ENCODE assay signal across 10 cellular contexts in the genomic region with DNA sequence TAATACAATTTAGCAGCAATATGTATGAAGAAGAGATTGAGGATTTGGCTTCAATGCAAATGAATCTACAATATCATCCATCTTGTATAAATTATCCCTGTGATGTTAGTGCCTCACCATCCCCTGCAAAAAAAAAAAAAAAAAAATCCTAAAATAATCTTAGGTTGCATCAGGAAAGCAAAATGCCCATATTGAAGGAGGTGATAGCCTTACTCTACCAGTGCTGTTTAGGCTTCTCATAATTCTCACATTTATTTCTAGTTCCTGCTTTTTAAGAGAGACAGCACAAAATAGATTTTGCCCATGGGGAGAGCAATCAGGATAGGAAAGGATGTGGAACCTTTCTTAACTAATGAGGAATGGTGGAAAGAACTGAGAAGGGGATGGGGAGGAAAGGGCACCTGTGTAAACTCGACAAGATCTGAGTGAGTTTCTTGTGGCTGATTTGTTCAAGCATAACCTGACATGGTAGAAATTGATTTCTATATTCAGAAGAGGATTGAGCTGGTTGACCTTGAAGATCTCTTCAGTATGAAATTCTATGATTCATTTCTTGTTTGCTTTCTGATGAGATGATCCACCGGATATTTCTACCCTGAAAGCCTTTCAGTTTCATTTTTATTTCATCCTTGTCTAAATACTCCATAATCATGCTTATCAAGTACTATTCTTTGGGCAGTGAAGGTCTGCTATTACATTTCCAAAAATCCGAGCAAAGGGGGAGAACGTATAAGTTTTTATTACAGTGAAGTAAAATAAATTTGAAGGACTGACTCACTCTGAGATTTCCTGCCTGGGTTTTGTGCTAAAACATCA.
A peak's percentile ranks its signal among the peaks of the same experiment; 100 is the strongest.
DNase-seq lines count a peak whose midpoint lies in the region; ATAC-seq and TF ChIP-seq lines count a peak whose summit lies in the region.
"Had no signal": no experiment of that assay in that cellular context is flagged by ENCODE, and none has a peak within 500 bp of the region (broad histone marks: within the 10 kb centered on the region; RNA-seq: fewer than 3 reads in every experiment).

No MANE protein-coding gene starts in this region.

- ATAC-seq in HG03159 (IDR thresholded peaks at IDR 0.05; ENCODE audit: unreplicated experiment), result peak; percentile 59
- peak; percentile 71 for ATAC-seq in activated T-helper 17 cell treated with anti-CD3 and anti-CD28 coated beads, Interleukin-2, amount 50 U/mL, for 72 hours (replicated peaks)
- ATAC-seq in lung (ENCODE audit: insufficient read depth, low FRiP score), result peak; percentile 15
- no peak for ATAC-seq in GM21526 (IDR thresholded peaks at IDR 0.05; ENCODE audit: low FRiP score, unreplicated experiment)

- no peak overlapping the region for H3K4me3 ChIP-seq in lung

- peaks cover 3% of the 10 kb centered on the region for H3K9me3 Mint-ChIP-seq in activated T-helper 17 cell treated with anti-CD3 and anti-CD28 coated beads, Interleukin-2, amount 50 U/mL, for 72 hours
- H3K9me3 Mint-ChIP-seq: activated B cell treated with CpG ODN at 0.5 μM for 24 hours had no signal

- WGBS in lung, 2 donors, result 44 to 71% methylated on average over 4 of the region's 4 CpGs

- DNase-seq in Daoy (ENCODE audit: low read depth) (peak; percentile 6), lung (ENCODE audit: low spot score) (no peak), HuH-7.5 (ENCODE audit: low spot score) (no peak), anterior cingulate cortex (lab: John Stamatoyannopoulos, UW) (no peak), NK-92 (lab: John Stamatoyannopoulos, UW; ENCODE audit: unreplicated experiment) (no peak)
- DNase-seq: activated B cell treated with CpG ODN at 0.5 μM for 24 hours, OCI-M1 had no signal

- H3K9me3 ChIP-seq in lung (ENCODE audit: control insufficient read depth in 2 of 2, insufficient read depth in 1 of 2, low read length in 1 of 2), result no peaks in the 10 kb centered on the region

- no peaks in the 10 kb centered on the region for H3K36me3 Mint-ChIP-seq in activated T-helper 17 cell treated with anti-CD3 and anti-CD28 coated beads, Interleukin-2, amount 50 U/mL, for 72 hours (ENCODE audit: low read depth)

- H3K4me3 Mint-ChIP-seq in activated T-helper 17 cell treated with anti-CD3 and anti-CD28 coated beads, Interleukin-2, amount 50 U/mL, for 72 hours, result peak overlapping the region; percentile 53
- H3K4me3 Mint-ChIP-seq: activated B cell treated with CpG ODN at 0.5 μM for 24 hours had no signal

- H3K27me3 ChIP-seq in lung (ENCODE audit: control insufficient read depth, insufficient read depth), result no peaks in the 10 kb centered on the region

- H3K4me1 Mint-ChIP-seq in activated T-helper 17 cell treated with anti-CD3 and anti-CD28 coated beads, Interleukin-2, amount 50 U/mL, for 72 hours, result peaks cover 11% of the 10 kb centered on the region
- H3K4me1 Mint-ChIP-seq: activated B cell treated with CpG ODN at 0.5 μM for 24 hours had no signal

- H3K4me1 ChIP-seq in lung (ENCODE audit: control insufficient read depth in 2 of 2, insufficient read depth in 2 of 2, low read length in 2 of 2), result peaks cover 3 to 32% of the 10 kb centered on the region in 2 donors

- peak overlapping the region; percentile 81 for H3K27ac Mint-ChIP-seq in activated T-helper 17 cell treated with anti-CD3 and anti-CD28 coated beads, Interleukin-2, amount 50 U/mL, for 72 hours
- H3K27ac Mint-ChIP-seq: activated B cell treated with CpG ODN at 0.5 μM for 24 hours had no signal

- no peak for TF ChIP-seq CTCF in lung (IDR thresholded peaks at IDR 0.05; ENCODE audit: control extremely low read depth, extremely low read depth)

- peak overlapping the region in 1 of 2 donors; percentile 59 for H3K27ac ChIP-seq in lung (ENCODE audit: low read depth in 1 of 2, low read length in 1 of 2)

- H3K36me3 ChIP-seq in lung (ENCODE audit: control insufficient read depth in 2 of 2, insufficient read depth in 2 of 2, low read length in 2 of 2), result peaks cover 1 to 4% of the 10 kb centered on the region in 2 donors

- no peaks in the 10 kb centered on the region for H3K27me3 Mint-ChIP-seq in activated T-helper 17 cell treated with anti-CD3 and anti-CD28 coated beads, Interleukin-2, amount 50 U/mL, for 72 hours
- H3K27me3 Mint-ChIP-seq: activated B cell treated with CpG ODN at 0.5 μM for 24 hours had no signal
